Comparison of ENCODE assay signal across 1 cellular context in genomic region chr4:37936889-37937498, GRCh38.
TF ChIP-seq lines count a peak whose summit lies in the region.

No MANE protein-coding gene starts in this region.

TF ChIP-seq in GM23338, 12 proteins besides CTCF, POLR2A, EP300 and RAD21 (continued from another document):
- no peak for TF ChIP-seq ZNF462 (CRISPR knock-in tag; IDR thresholded peaks at IDR 0.05)
- TF ChIP-seq ZNF114 (CRISPR knock-in tag; IDR thresholded peaks at IDR 0.05), result no peak
